ENCODE assay signal across 1 cellular context in the genomic region with DNA sequence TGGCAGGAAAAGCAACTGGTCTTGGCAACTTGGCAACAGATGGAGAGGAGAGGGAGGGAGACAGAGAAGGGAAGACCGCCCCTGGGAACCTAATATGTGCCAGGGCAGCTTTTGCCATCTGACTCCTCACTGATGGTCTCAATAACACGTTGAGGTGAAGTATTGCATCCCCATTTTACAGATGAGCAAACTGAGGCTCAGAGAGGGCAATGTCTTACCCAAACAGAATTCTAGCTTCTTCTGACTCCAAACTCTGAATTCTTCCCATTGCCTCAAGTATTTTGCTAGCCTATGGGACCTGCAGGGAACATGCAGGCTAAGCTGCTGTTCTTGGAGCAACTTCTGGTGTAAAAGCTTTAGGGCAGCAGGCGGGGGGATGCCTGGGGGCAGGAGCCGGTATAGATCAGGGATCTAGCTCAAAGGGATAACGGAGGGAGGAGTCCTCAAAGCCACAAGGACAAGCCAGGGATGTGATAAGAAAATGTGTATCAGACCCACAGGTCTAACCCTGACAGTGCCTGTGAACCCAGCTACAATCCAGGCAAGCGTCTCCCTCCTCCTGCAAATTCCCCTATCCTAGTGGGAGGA.
TF ChIP-seq lines count a peak whose summit lies in the region.

No MANE protein-coding gene starts in this region.

TF ChIP-seq in HepG2, 621 proteins besides CTCF, POLR2A, EP300 and RAD21:
- TF ChIP-seq MTA1 (CRISPR knock-in tag; IDR thresholded peaks at IDR 0.05; ENCODE audit: borderline replicate concordance) (no peak), ZBED4 (CRISPR knock-in tag; IDR thresholded peaks at IDR 0.05; ENCODE audit: borderline replicate concordance) (no peak), ZNF121 (CRISPR knock-in tag; IDR thresholded peaks at IDR 0.05) (no peak), ZFP62 (CRISPR knock-in tag; IDR thresholded peaks at IDR 0.05) (no peak), NPAS2 (CRISPR knock-in tag; IDR thresholded peaks at IDR 0.05; ENCODE audit: borderline replicate concordance) (no peak), ZNF629 (CRISPR knock-in tag; conservative IDR thresholded peaks at IDR 0.05) (peak; percentile 88)
- TF ChIP-seq, protein P1, sequence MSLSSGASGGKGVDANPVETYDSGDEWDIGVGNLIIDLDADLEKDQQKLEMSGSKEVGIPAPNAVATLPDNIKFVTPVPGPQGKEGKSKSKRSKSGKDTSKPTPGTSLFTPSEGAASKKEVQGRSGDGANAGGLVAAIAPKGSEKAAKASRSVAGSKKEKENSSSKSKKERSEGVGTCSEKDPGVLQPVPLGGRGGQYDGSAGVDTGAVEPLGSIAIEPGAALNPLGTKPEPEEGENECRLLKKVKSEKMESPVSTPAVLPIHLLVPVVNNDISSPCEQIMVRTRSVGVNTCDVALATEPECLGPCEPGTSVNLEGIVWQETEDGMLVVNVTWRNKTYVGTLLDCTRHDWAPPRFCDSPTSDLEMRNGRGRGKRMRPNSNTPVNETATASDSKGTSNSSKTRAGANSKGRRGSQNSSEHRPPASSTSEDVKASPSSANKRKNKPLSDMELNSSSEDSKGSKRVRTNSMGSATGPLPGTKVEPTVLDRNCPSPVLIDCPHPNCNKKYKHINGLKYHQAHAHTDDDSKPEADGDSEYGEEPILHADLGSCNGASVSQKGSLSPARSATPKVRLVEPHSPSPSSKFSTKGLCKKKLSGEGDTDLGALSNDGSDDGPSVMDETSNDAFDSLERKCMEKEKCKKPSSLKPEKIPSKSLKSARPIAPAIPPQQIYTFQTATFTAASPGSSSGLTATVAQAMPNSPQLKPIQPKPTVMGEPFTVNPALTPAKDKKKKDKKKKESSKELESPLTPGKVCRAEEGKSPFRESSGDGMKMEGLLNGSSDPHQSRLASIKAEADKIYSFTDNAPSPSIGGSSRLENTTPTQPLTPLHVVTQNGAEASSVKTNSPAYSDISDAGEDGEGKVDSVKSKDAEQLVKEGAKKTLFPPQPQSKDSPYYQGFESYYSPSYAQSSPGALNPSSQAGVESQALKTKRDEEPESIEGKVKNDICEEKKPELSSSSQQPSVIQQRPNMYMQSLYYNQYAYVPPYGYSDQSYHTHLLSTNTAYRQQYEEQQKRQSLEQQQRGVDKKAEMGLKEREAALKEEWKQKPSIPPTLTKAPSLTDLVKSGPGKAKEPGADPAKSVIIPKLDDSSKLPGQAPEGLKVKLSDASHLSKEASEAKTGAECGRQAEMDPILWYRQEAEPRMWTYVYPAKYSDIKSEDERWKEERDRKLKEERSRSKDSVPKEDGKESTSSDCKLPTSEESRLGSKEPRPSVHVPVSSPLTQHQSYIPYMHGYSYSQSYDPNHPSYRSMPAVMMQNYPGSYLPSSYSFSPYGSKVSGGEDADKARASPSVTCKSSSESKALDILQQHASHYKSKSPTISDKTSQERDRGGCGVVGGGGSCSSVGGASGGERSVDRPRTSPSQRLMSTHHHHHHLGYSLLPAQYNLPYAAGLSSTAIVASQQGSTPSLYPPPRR (CRISPR knock-in tag; IDR thresholded peaks at IDR 0.05; ENCODE audit: borderline replicate concordance): no peak
TF ChIP-seq in HepG2: peak in this region for 1.
